7 cellular contexts compared by ENCODE assay signal in genomic region chr4:7769936-7770674, GRCh38.
DNase-seq lines count a peak whose midpoint lies in the region; ATAC-seq and TF ChIP-seq lines count a peak whose summit lies in the region.

No MANE protein-coding gene starts in this region.

- peak; percentile 35 for DNase-seq in GM12865 (ENCODE audit: low read depth)
- peak; percentile 11 for DNase-seq in NCI-H2196 treated with DMSO at 0.1 percent for 48 hours (lab: John Stamatoyannopoulos, UW; ENCODE audit: unreplicated experiment)
- peak; percentile 60 for DNase-seq in choroid plexus epithelial cell (ENCODE audit: low read depth)
- no peak for DNase-seq in progenitor cell of endocrine pancreas (ENCODE audit: low spot score, unreplicated experiment)
- no peak for DNase-seq in effector CD4-positive, alpha-beta T cell

- H3K4me3 ChIP-seq in GM12865 (ENCODE audit: low read depth, low read length) (no peak overlapping the region), choroid plexus epithelial cell (ENCODE audit: low read depth, low read length) (no peak overlapping the region)

- peak; percentile 60 for TF ChIP-seq CTCF in GM12865 (IDR thresholded peaks at IDR 0.05; ENCODE audit: insufficient read depth, low read depth, low read length, missing control alignments)
- TF ChIP-seq CTCF in choroid plexus epithelial cell (conservative IDR thresholded peaks at IDR 0.05; ENCODE audit: low read depth, low read length): peak; percentile 77
- peak; percentile 49 for TF ChIP-seq CTCF in progenitor cell of endocrine pancreas (IDR thresholded peaks at IDR 0.05; ENCODE audit: unreplicated experiment)

- no peaks in the 10 kb centered on the region for H3K27me3 Mint-ChIP-seq in progenitor cell of endocrine pancreas

- peaks cover 2% of the 10 kb centered on the region for H3K4me1 Mint-ChIP-seq in progenitor cell of endocrine pancreas (ENCODE audit: low read depth)

- H3K9me3 Mint-ChIP-seq in progenitor cell of endocrine pancreas (ENCODE audit: low read depth): no peaks in the 10 kb centered on the region

- no peak overlapping the region for H3K4me3 Mint-ChIP-seq in progenitor cell of endocrine pancreas (ENCODE audit: low read depth)

- H3K27ac Mint-ChIP-seq in progenitor cell of endocrine pancreas: no peak overlapping the region

- ATAC-seq in HG02973 (IDR thresholded peaks at IDR 0.05; ENCODE audit: unreplicated experiment) (no peak), GM18858 (IDR thresholded peaks at IDR 0.05; ENCODE audit: unreplicated experiment) (no peak)

- H3K36me3 Mint-ChIP-seq in progenitor cell of endocrine pancreas (ENCODE audit: insufficient read depth): peaks cover 15% of the 10 kb centered on the region

Comparison
In these comparisons a context has a peak if more than half of its experiments do, and no peak if none do; other contexts are left out.
1. DNase-seq: peak in GM12865 (single experiment), NCI-H2196 treated with DMSO at 0.1 percent for 48 hours (single experiment) and choroid plexus epithelial cell (single experiment); none in progenitor cell of endocrine pancreas (single experiment) and effector CD4-positive, alpha-beta T cell (single experiment).
2. Peak in every context shown above with its lines, with median percentiles within 50 percentile points of each other: CTCF ChIP-seq.